In genomic region chr10:35184527-35185171, GRCh38 we compare ENCODE assay signal across 10 cellular contexts.
A peak's percentile ranks its signal among the peaks of the same experiment; 100 is the strongest.
DNase-seq lines count a peak whose midpoint lies in the region; ATAC-seq and TF ChIP-seq lines count a peak whose summit lies in the region.
"Had no signal": no experiment of that assay in that cellular context is flagged by ENCODE, and none has a peak within 500 bp of the region (broad histone marks: within the 10 kb centered on the region; RNA-seq: fewer than 3 reads in every experiment).

No MANE protein-coding gene starts in this region.

- peaks cover 12% of the 10 kb centered on the region for H3K4me1 ChIP-seq in parathyroid adenoma
- H3K4me1 ChIP-seq: uterus had no signal

- DNase-seq in NCI-H146 (lab: John Stamatoyannopoulos, UW) = peak; percentile 34
- no peak for DNase-seq in superior temporal gyrus (ENCODE audit: extremely low spot score)
- DNase-seq in medulla oblongata (ENCODE audit: extremely low spot score) = no peak
- no peak for DNase-seq in activated CD4-positive, CD25-positive, alpha-beta regulatory T cell (lab: John Stamatoyannopoulos, UW)
- DNase-seq: activated T-cell treated with anti-CD3 and anti-CD28 coated beads, Interleukin-2, amount 50 U/mL, for 48 hours; foreskin fibroblast; uterus had no signal

- H3K27ac ChIP-seq in parathyroid adenoma = peak overlapping the region; percentile 40
- H3K27ac ChIP-seq: uterus had no signal

- no peak overlapping the region for H3K4me3 ChIP-seq in parathyroid adenoma (ENCODE audit: low read depth, low read length)
- H3K4me3 ChIP-seq: uterus had no signal

- no peaks in the 10 kb centered on the region for H3K79me2 ChIP-seq in parathyroid adenoma

- TF ChIP-seq CTCF in parathyroid adenoma (IDR thresholded peaks at IDR 0.05) = no peak

- no peaks in the 10 kb centered on the region for H3K36me3 ChIP-seq in parathyroid adenoma (ENCODE audit: control insufficient read depth, insufficient read depth, low read length)
- H3K36me3 ChIP-seq: uterus had no signal

- no peak overlapping the region for H3K9ac ChIP-seq in parathyroid adenoma

- no peaks in the 10 kb centered on the region for H3K9me3 ChIP-seq in parathyroid adenoma (ENCODE audit: control insufficient read depth, low read length)
- H3K9me3 ChIP-seq: uterus had no signal

- H3K4me2 ChIP-seq in parathyroid adenoma (ENCODE audit: low read length) = no peak overlapping the region

- H2AFZ ChIP-seq in parathyroid adenoma = peak overlapping the region; percentile 19

- ATAC-seq in GM18868 (IDR thresholded peaks at IDR 0.05; ENCODE audit: unreplicated experiment) (peak; percentile 37), GM21825 (IDR thresholded peaks at IDR 0.05; ENCODE audit: unreplicated experiment) (peak; percentile 48)

- no peaks in the 10 kb centered on the region for H3K27me3 ChIP-seq in parathyroid adenoma (ENCODE audit: control insufficient read depth, insufficient read depth, low read length)
- H3K27me3 ChIP-seq: uterus had no signal
